1 cellular context compared by ENCODE assay signal in genomic region chr3:12768579-12769527, GRCh38.
TF ChIP-seq lines count a peak whose summit lies in the region.

No MANE protein-coding gene starts in this region.

TF ChIP-seq in GM23338, 12 proteins besides CTCF, POLR2A, EP300 and RAD21:
- TF ChIP-seq ETS1 (IDR thresholded peaks at IDR 0.05) (no peak), JUNB (IDR thresholded peaks at IDR 0.05; ENCODE audit: unreplicated experiment) (no peak), STAT1 (IDR thresholded peaks at IDR 0.05; ENCODE audit: unreplicated experiment) (no peak), NANOG (IDR thresholded peaks at IDR 0.05; ENCODE audit: borderline replicate concordance) (no peak), POLR2AphosphoS5 (IDR thresholded peaks at IDR 0.05; ENCODE audit: low read depth) (no peak), ZNF114 (CRISPR knock-in tag; IDR thresholded peaks at IDR 0.05) (no peak), CREB1 (CRISPR knock-in tag; IDR thresholded peaks at IDR 0.05; ENCODE audit: low read depth) (no peak), ZNF462 (CRISPR knock-in tag; IDR thresholded peaks at IDR 0.05) (no peak), REST (IDR thresholded peaks at IDR 0.05; ENCODE audit: unreplicated experiment) (no peak), ZNF331 (CRISPR knock-in tag; IDR thresholded peaks at IDR 0.05; ENCODE audit: low read depth) (no peak), EZH2phosphoT487 (IDR thresholded peaks at IDR 0.05; ENCODE audit: unreplicated experiment) (no peak), EZH2 (IDR thresholded peaks at IDR 0.05; ENCODE audit: low read depth, unreplicated experiment) (no peak)
